In genomic region chr5:110909950-110910349, GRCh38 we compare ENCODE assay signal across 22 cellular contexts.
DNase-seq lines count a peak whose midpoint lies in the region; ATAC-seq and TF ChIP-seq lines count a peak whose summit lies in the region.
"Had no signal": no experiment of that assay in that cellular context is flagged by ENCODE, and none has a peak within 500 bp of the region (broad histone marks: within the 10 kb centered on the region; RNA-seq: fewer than 3 reads in every experiment).

No MANE protein-coding gene starts in this region.

- ATAC-seq in left lobe of liver = peak; percentile 92
- ATAC-seq: activated naive CD8-positive, alpha-beta T cell treated with anti-CD3 and anti-CD28 coated beads, Interleukin-2, amount 50 U/mL, for 24 hours; HCT116; natural killer cell; stimulated activated naive CD8-positive, alpha-beta T cell treated with anti-CD3 and anti-CD28 coated beads, Interleukin-15, Interleukin-2, amounts not matched to agents 100 U/mL and 50 U/mL, for 24 hours had no signal

- no peak for TF ChIP-seq CTCF in astrocyte of the spinal cord (IDR thresholded peaks at IDR 0.05; ENCODE audit: low read depth, low read length)

- DNase-seq in Daoy (ENCODE audit: low read depth) (peak; percentile 57), LHCN-M2 (ENCODE audit: low read depth) (peak; percentile 71), astrocyte of the spinal cord (ENCODE audit: low read depth, low spot score) (peak; percentile 69), left lobe of liver (ENCODE audit: low spot score) (no peak), iPS-NIHi11 (ENCODE audit: low spot score) (no peak)
- DNase-seq in stimulated activated CD4-positive, alpha-beta T cell treated with anti-CD3 and anti-CD28 coated beads, Interleukin-1b, Interleukin-23, amount 100 ng/mL, for 48 hours = no peak
- DNase-seq in activated CD4-positive, CD25-positive, alpha-beta regulatory T cell treated with anti-CD3 and anti-CD28 coated beads, Interleukin-2, amount 50 U/mL, for 72 hours = no peak
- DNase-seq: activated CD4-positive, alpha-beta T cell treated with anti-CD3 and anti-CD28 coated beads, Interleukin-2, amount 50 U/mL, for 1 hour; activated CD8-positive, alpha-beta memory T cell treated with anti-CD3 and anti-CD28 coated beads, Interleukin-2, amount 50 U/mL, for 48 hours; activated effector memory CD4-positive, alpha-beta T cell treated with Interleukin-2 at 50 U/mL for 16 hours; activated naive CD8-positive, alpha-beta T cell treated with anti-CD3 and anti-CD28 coated beads, Interleukin-2, amount 50 U/mL, for 24 hours; DMS 273 treated with DMSO at 0.1 percent for 48 hours; effector CD8-positive, alpha-beta T cell; esophagus squamous epithelium; hippocampal formation; natural killer cell; NCI-H187 treated with DMSO at 0.1 percent for 48 hours; SHP77; stimulated activated naive CD8-positive, alpha-beta T cell treated with anti-CD3 and anti-CD28 coated beads, Interleukin-15, Interleukin-2, amounts not matched to agents 100 U/mL and 50 U/mL, for 24 hours; T-helper 1 cell had no signal

- in situ Hi-C loops in astrocyte of the spinal cord (cut with HindIII; ENCODE audit: low sequenced_read_pairs) = no loop called here

- H3K4me3 ChIP-seq in astrocyte of the spinal cord (ENCODE audit: low read depth, low read length) = no peak overlapping the region
- H3K4me3 ChIP-seq: esophagus squamous epithelium, tibial nerve had no signal

Comparison
In these comparisons a context has a peak if more than half of its experiments do, and no peak if none do; other contexts are left out.
1. DNase-seq: peak in Daoy (single experiment), LHCN-M2 (single experiment) and astrocyte of the spinal cord (single experiment); none in left lobe of liver (single experiment), stimulated activated CD4-positive, alpha-beta T cell treated with anti-CD3 and anti-CD28 coated beads, Interleukin-1b, Interleukin-23, amount 100 ng/mL, for 48 hours (single experiment), activated CD4-positive, CD25-positive, alpha-beta regulatory T cell treated with anti-CD3 and anti-CD28 coated beads, Interleukin-2, amount 50 U/mL, for 72 hours (single experiment) and iPS-NIHi11 (single experiment).